ENCODE assay signal across 8 cellular contexts in the genomic region with DNA sequence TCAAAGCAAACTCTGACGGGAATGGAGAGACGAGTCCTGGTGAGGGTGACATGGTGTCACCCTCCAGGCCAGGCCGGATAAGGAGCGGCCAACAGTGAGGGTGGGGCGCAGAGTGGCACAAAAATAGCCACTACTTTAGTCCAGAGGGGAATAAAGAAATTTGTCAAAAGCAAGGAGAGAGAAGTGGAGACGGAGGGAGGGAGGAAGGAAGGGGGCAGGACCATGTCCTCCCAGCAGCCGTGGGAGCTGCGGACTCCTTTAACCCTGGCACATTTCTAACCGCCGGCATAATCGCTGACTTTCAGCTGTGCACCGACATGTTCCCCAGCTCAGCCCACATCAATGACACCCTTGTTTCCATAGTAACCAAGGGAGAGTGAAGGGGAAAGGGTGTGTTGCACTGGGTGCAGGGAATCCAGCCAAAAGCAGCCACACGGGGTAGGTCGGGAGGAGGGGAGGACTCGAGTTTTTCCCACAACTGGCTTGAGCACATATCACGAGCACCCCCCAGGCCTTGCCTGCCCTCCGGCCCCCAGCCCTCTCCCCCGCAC. TPM values are rescaled to one million over a fixed set of nuclear protein-coding genes. Genes with fewer than 3 reads are reported as not detected.
DNase-seq lines count a peak whose midpoint lies in the region; ATAC-seq and TF ChIP-seq lines count a peak whose summit lies in the region.

No MANE protein-coding gene starts in this region.

- H3K4me3 Mint-ChIP-seq in neural progenitor cell: peak overlapping the region; percentile 74

- H3K9me2 ChIP-seq in OCI-LY1 (ENCODE audit: low read depth, low read length): no peaks in the 10 kb centered on the region

- H3K4me2 ChIP-seq in OCI-LY1 (ENCODE audit: low read length): peak overlapping the region; percentile 65
- H3K4me2 ChIP-seq in neural progenitor cell: peak overlapping the region; percentile 73

- peak overlapping the region; percentile 96 for H3K27ac Mint-ChIP-seq in neural progenitor cell

- H3K9me3 ChIP-seq in OCI-LY1 (ENCODE audit: low read length) (no peaks in the 10 kb centered on the region), neural progenitor cell (ENCODE audit: low read depth) (no peaks in the 10 kb centered on the region)

- H3F3A ChIP-seq in OCI-LY1 (ENCODE audit: insufficient read depth, low read length): no peaks in the 10 kb centered on the region
- H3F3A ChIP-seq in neural progenitor cell (ENCODE audit: low read depth): peaks cover 63% of the 10 kb centered on the region

- H3K36me3 ChIP-seq in OCI-LY1 (ENCODE audit: insufficient read depth, low read length): no peaks in the 10 kb centered on the region
- no peaks in the 10 kb centered on the region for H3K36me3 ChIP-seq in neural progenitor cell

- H3K27me3 ChIP-seq in OCI-LY1 (ENCODE audit: insufficient read depth, low read length): no peaks in the 10 kb centered on the region
- no peaks in the 10 kb centered on the region for H3K27me3 ChIP-seq in neural progenitor cell

- no peaks in the 10 kb centered on the region for H3K9me3 Mint-ChIP-seq in neural progenitor cell

- H3K79me2 ChIP-seq in OCI-LY1 (ENCODE audit: insufficient read depth, low read length) (no peaks in the 10 kb centered on the region), neural progenitor cell (ENCODE audit: low read depth) (no peaks in the 10 kb centered on the region)

- TF ChIP-seq CTCF in OCI-LY1 (IDR thresholded peaks at IDR 0.05; ENCODE audit: low read length): no peak
- TF ChIP-seq CTCF in fibroblast of villous mesenchyme (IDR thresholded peaks at IDR 0.05; ENCODE audit: insufficient read depth, low read depth, low read length): no peak
- TF ChIP-seq CTCF in neural progenitor cell (IDR thresholded peaks at IDR 0.05): no peak

- ATAC-seq in GM19463 (IDR thresholded peaks at IDR 0.05; ENCODE audit: unreplicated experiment) (peak; percentile 67), GM21723 (IDR thresholded peaks at IDR 0.05; ENCODE audit: unreplicated experiment) (no peak)

- peaks cover 2% of the 10 kb centered on the region for H3K27me3 Mint-ChIP-seq in neural progenitor cell (ENCODE audit: insufficient read depth, low read depth)

- H3K9ac ChIP-seq in OCI-LY1 (ENCODE audit: low read length) (peak overlapping the region; percentile 55; the same call in 1 of the 2 replicates), neural progenitor cell (no peak overlapping the region)

- peaks cover 87% of the 10 kb centered on the region for H3K4me1 Mint-ChIP-seq in neural progenitor cell

- H3K27ac ChIP-seq in OCI-LY1 (ENCODE audit: low read depth, low read length, poor library complexity, severe bottlenecking) (peak overlapping the region; percentile 95), neural progenitor cell (peak overlapping the region; percentile 65)

- H4K20me1 ChIP-seq in OCI-LY1 (ENCODE audit: insufficient read depth, low read length) (no peaks in the 10 kb centered on the region), neural progenitor cell (ENCODE audit: low read depth) (peaks cover 58% of the 10 kb centered on the region)

- peak overlapping the region; percentile 38 for H3K4me3 ChIP-seq in OCI-LY1 (ENCODE audit: low read depth, low read length, poor library complexity, severe bottlenecking)
- H3K4me3 ChIP-seq in fibroblast of villous mesenchyme (ENCODE audit: low read depth, low read length): peak overlapping the region; percentile 28
- peak overlapping the region; percentile 20 for H3K4me3 ChIP-seq in neural progenitor cell

- H3K4me1 ChIP-seq in OCI-LY1 (ENCODE audit: insufficient read depth, low read length, severe bottlenecking) (peaks cover 63% of the 10 kb centered on the region), neural progenitor cell (peaks cover 62% of the 10 kb centered on the region)

- no peaks in the 10 kb centered on the region for H3K36me3 Mint-ChIP-seq in neural progenitor cell

- H2AFZ ChIP-seq in OCI-LY1 (ENCODE audit: low read length): no peak overlapping the region
- no peak overlapping the region for H2AFZ ChIP-seq in neural progenitor cell (replicated peaks)

- DNase-seq in activated effector memory CD4-positive, alpha-beta T cell treated with Interleukin-2 at 50 U/mL for 16 hours: peak; percentile 59
- DNase-seq in fibroblast of villous mesenchyme (ENCODE audit: low read depth) (peak; percentile 90), neural progenitor cell (ENCODE audit: low spot score) (peak; percentile 82), stromal cell of bone marrow (ENCODE audit: low read depth) (peak; percentile 56), NCI-H1048 (lab: John Stamatoyannopoulos, UW) (no peak)

RNA-seq across cellular contexts. Expression of a gene that starts 29.8 kb away (rescaled TPM):
- total RNA-seq in fibroblast of villous mesenchyme (116 and 119 TPM in 2 replicates), neural progenitor cell (ENCODE audit: low replicate concordance) (31.4 and 33.8 TPM in 2 replicates)

RNA-seq across cellular contexts. Expression of a gene that starts 40.2 kb away (rescaled TPM):
- total RNA-seq in fibroblast of villous mesenchyme (5.5 and 6.0 TPM in 2 replicates), neural progenitor cell (ENCODE audit: low replicate concordance) (20.8 and 29.7 TPM in 2 replicates)

RNA-seq across cellular contexts. Expression of a gene that starts 40.4 kb away (rescaled TPM):
- 2.9 and 3.5 TPM in 2 replicates for total RNA-seq in fibroblast of villous mesenchyme
- total RNA-seq in neural progenitor cell (ENCODE audit: low replicate concordance): 6.4 and 15.5 TPM in 2 replicates
